9 cellular contexts compared by ENCODE assay signal in genomic region chr11:62958547-62959071, GRCh38. TPM values are rescaled to one million over a fixed set of nuclear protein-coding genes. Genes with fewer than 3 reads are reported as not detected.
A peak's percentile ranks its signal among the peaks of the same experiment; 100 is the strongest.
DNase-seq lines count a peak whose midpoint lies in the region; TF ChIP-seq lines count a peak whose summit lies in the region.
"Had no signal": no experiment of that assay in that cellular context is flagged by ENCODE, and none has a peak within 500 bp of the region (broad histone marks: within the 10 kb centered on the region; RNA-seq: fewer than 3 reads in every experiment).

No MANE protein-coding gene starts in this region.

- no peaks in the 10 kb centered on the region for H3K9me3 ChIP-seq in stomach

- H3K4me1 Mint-ChIP-seq in activated T-helper 1 cell treated with anti-CD3 and anti-CD28 coated beads, Interleukin-12 subunit alpha, Interleukin-12 subunit beta, Interleukin-2, Interleukin-4 antibody, amounts not matched to agents 30 ng/mL and 10 ng/mL and 1 ng/mL, durations not matched to agents 14 hours and 24 hours and 36 hours (ENCODE audit: low read depth), result no peaks in the 10 kb centered on the region

- peaks cover 11% of the 10 kb centered on the region for H3K27me3 Mint-ChIP-seq in activated T-helper 1 cell treated with anti-CD3 and anti-CD28 coated beads, Interleukin-12 subunit alpha, Interleukin-12 subunit beta, Interleukin-2, Interleukin-4 antibody, amounts not matched to agents 30 ng/mL and 10 ng/mL and 1 ng/mL, durations not matched to agents 14 hours and 24 hours and 36 hours (ENCODE audit: insufficient read depth)

- H3K27me3 ChIP-seq in stomach, result no peaks in the 10 kb centered on the region

- no peak overlapping the region for H3K4me3 Mint-ChIP-seq in activated T-helper 1 cell treated with anti-CD3 and anti-CD28 coated beads, Interleukin-12 subunit alpha, Interleukin-12 subunit beta, Interleukin-2, Interleukin-4 antibody, amounts not matched to agents 30 ng/mL and 10 ng/mL and 1 ng/mL, durations not matched to agents 14 hours and 24 hours and 36 hours

- intact Hi-C loops in stomach (cut with DNase I; ENCODE audit: low total_unique reads), result no loop called here
- intact Hi-C loops in activated T-helper 1 cell treated with anti-CD3 and anti-CD28 coated beads, Interleukin-12 subunit alpha, Interleukin-12 subunit beta, Interleukin-2, Interleukin-4 antibody, amounts not matched to agents 30 ng/mL and 10 ng/mL and 1 ng/mL, durations not matched to agents 14 hours and 24 hours and 36 hours (cut with micrococcal nuclease), result no loop called here

- TF ChIP-seq EP300 in stomach (IDR thresholded peaks at IDR 0.05), result no peak

- peaks cover 0 to 16% (median 12%) of the 10 kb centered on the region in 4 donors for H3K4me1 ChIP-seq in stomach

- 13 to 23% (median 15%) methylated on average over 8 of the region's 8 CpGs for WGBS in stomach, 5 donors

- H3K36me3 Mint-ChIP-seq in activated T-helper 1 cell treated with anti-CD3 and anti-CD28 coated beads, Interleukin-12 subunit alpha, Interleukin-12 subunit beta, Interleukin-2, Interleukin-4 antibody, amounts not matched to agents 30 ng/mL and 10 ng/mL and 1 ng/mL, durations not matched to agents 14 hours and 24 hours and 36 hours (ENCODE audit: low read depth), result no peaks in the 10 kb centered on the region

- H3K36me3 ChIP-seq in stomach, result no peaks in the 10 kb centered on the region

- no peak for TF ChIP-seq CTCF in stomach (IDR thresholded peaks at IDR 0.05)

- H3K9me3 Mint-ChIP-seq in activated T-helper 1 cell treated with anti-CD3 and anti-CD28 coated beads, Interleukin-12 subunit alpha, Interleukin-12 subunit beta, Interleukin-2, Interleukin-4 antibody, amounts not matched to agents 30 ng/mL and 10 ng/mL and 1 ng/mL, durations not matched to agents 14 hours and 24 hours and 36 hours, result no peaks in the 10 kb centered on the region

- DNase-seq in DMS153 (lab: John Stamatoyannopoulos, UW) (peak; percentile 9), DMS153 treated with DMSO at 0.1 percent for 48 hours (lab: John Stamatoyannopoulos, UW; ENCODE audit: unreplicated experiment) (no peak), amniotic epithelial cell (ENCODE audit: low read depth) (peak; percentile 61), inferior parietal cortex (ENCODE audit: extremely low spot score) (peak; percentile 20), stomach (no peak), middle frontal gyrus (ENCODE audit: extremely low spot score, low spot score) (no peak), NOMO-1 treated with DMSO at 0.1 percent for 48 hours (lab: John Stamatoyannopoulos, UW; ENCODE audit: unreplicated experiment) (no peak)
- no peak for DNase-seq in activated T-helper 1 cell treated with anti-CD3 and anti-CD28 coated beads, Interleukin-12 subunit alpha, Interleukin-12 subunit beta, Interleukin-2, Interleukin-4 antibody, amounts not matched to agents 30 ng/mL and 10 ng/mL and 1 ng/mL, durations not matched to agents 14 hours and 24 hours and 36 hours (ENCODE audit: low spot score)
- DNase-seq: activated naive CD4-positive, alpha-beta T cell had no signal

- peak overlapping the region in 3 of 5 donors; percentile 2 to 27 (median 13) for H3K27ac ChIP-seq in stomach

- no peak for TF ChIP-seq POLR2A in stomach (IDR thresholded peaks at IDR 0.05)

- no peak overlapping the region for H3K27ac Mint-ChIP-seq in activated T-helper 1 cell treated with anti-CD3 and anti-CD28 coated beads, Interleukin-12 subunit alpha, Interleukin-12 subunit beta, Interleukin-2, Interleukin-4 antibody, amounts not matched to agents 30 ng/mL and 10 ng/mL and 1 ng/mL, durations not matched to agents 14 hours and 24 hours and 36 hours

- H3K4me3 ChIP-seq in stomach, result no peak overlapping the region

RNA-seq across cellular contexts. Expression of gene SLC22A6, which starts 26.2 kb away (rescaled TPM):
- total RNA-seq in stomach, result not detected
- polyA plus RNA-seq in stomach, result not detected
- total RNA-seq in activated T-helper 1 cell treated with anti-CD3 and anti-CD28 coated beads, Interleukin-12 subunit alpha, Interleukin-12 subunit beta, Interleukin-2, Interleukin-4 antibody, amounts not matched to agents 30 ng/mL and 10 ng/mL and 1 ng/mL, durations not matched to agents 14 hours and 24 hours and 36 hours, result not detected in 2 replicates

RNA-seq across cellular contexts. Expression of gene CHRM1, which starts 37.4 kb away (rescaled TPM):
- 10 to 100 TPM in 1 of 5 donors, 1 to 10 TPM in 2, under 1 TPM in 1, not detected in 1; 0.73 to 19.4 (median 6.6) TPM for total RNA-seq in stomach
- polyA plus RNA-seq in stomach, result under 1 TPM in 2 of 3 donors, not detected in 1; 0.12 to 0.48 TPM
- total RNA-seq in activated T-helper 1 cell treated with anti-CD3 and anti-CD28 coated beads, Interleukin-12 subunit alpha, Interleukin-12 subunit beta, Interleukin-2, Interleukin-4 antibody, amounts not matched to agents 30 ng/mL and 10 ng/mL and 1 ng/mL, durations not matched to agents 14 hours and 24 hours and 36 hours, result not detected in 2 replicates

RNA-seq across cellular contexts. Expression of gene SLC22A8, which starts 57.0 kb away (rescaled TPM):
- total RNA-seq in stomach, result not detected
- not detected for polyA plus RNA-seq in stomach
- not detected in 2 replicates for total RNA-seq in activated T-helper 1 cell treated with anti-CD3 and anti-CD28 coated beads, Interleukin-12 subunit alpha, Interleukin-12 subunit beta, Interleukin-2, Interleukin-4 antibody, amounts not matched to agents 30 ng/mL and 10 ng/mL and 1 ng/mL, durations not matched to agents 14 hours and 24 hours and 36 hours

Comparison
In these comparisons a context has a peak if more than half of its experiments do, and no peak if none do; other contexts are left out.
1. DNase-seq: peak in DMS153 (single experiment), amniotic epithelial cell (single experiment) and inferior parietal cortex (single experiment); none in DMS153 treated with DMSO at 0.1 percent for 48 hours (single experiment), stomach (single experiment), middle frontal gyrus (single experiment), NOMO-1 treated with DMSO at 0.1 percent for 48 hours (single experiment) and activated T-helper 1 cell treated with anti-CD3 and anti-CD28 coated beads, Interleukin-12 subunit alpha, Interleukin-12 subunit beta, Interleukin-2, Interleukin-4 antibody, amounts not matched to agents 30 ng/mL and 10 ng/mL and 1 ng/mL, durations not matched to agents 14 hours and 24 hours and 36 hours (single experiment).